16 cellular contexts compared by ENCODE assay signal in the genomic region with DNA sequence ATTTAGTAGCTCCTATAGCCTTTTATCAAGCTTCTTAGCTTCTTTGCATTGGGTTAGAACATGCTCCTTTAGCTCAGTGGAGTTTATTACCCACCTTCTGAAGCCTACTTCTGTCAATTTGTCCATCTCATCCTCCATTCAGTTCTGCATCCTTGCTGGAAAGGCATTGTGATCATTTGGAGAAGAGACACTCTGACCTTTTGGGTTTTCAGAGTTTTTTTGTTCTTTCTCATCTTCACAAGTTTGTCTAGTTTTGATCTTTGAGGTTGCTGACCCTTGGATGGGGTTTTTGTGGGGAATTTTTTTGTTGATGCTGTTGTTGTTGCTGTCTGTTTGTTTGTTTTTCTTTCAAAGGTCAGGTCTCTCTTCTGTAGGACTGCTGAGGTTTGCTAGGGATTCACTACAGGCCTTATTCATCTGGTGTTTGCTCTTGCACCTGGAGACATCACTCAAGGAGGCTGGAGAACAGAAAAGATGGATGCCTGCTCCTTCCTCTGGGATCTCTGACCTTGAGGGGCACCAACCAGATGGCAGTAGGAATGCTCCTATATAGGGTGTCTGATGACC. TPM values are rescaled to one million over a fixed set of nuclear protein-coding genes. Genes with fewer than 3 reads are reported as not detected.
DNase-seq lines count a peak whose midpoint lies in the region; ATAC-seq and TF ChIP-seq lines count a peak whose summit lies in the region.
"Had no signal": no experiment of that assay in that cellular context is flagged by ENCODE, and none has a peak within 500 bp of the region (broad histone marks: within the 10 kb centered on the region; RNA-seq: fewer than 3 reads in every experiment).

No MANE protein-coding gene starts in this region.

- peak in 1 of 2 donors; percentile 6 for ATAC-seq in natural killer cell treated with Interleukin-12 subunit alpha and Interleukin-12 subunit beta and Interleukin-15 and Interleukin-18, amount 100 ng/mL, for 72 hours
- ATAC-seq in natural killer cell (no peak), memory B cell (ENCODE audit: low read depth) (no peak), HG03139 (IDR thresholded peaks at IDR 0.05; ENCODE audit: unreplicated experiment) (no peak)
- ATAC-seq: HCT116 had no signal

- H3K9me2 ChIP-seq in PC-9 (ENCODE audit: insufficient read depth): no peaks in the 10 kb centered on the region

- DNase-seq in natural killer cell treated with Interleukin-12 subunit alpha and Interleukin-12 subunit beta and Interleukin-15 and Interleukin-18, amount 100 ng/mL, for 72 hours (ENCODE audit: low spot score): no peak
- no peak for DNase-seq in natural killer cell
- no peak for DNase-seq in memory B cell (ENCODE audit: low spot score in 2 of 2)
- DNase-seq in PC-9: no peak
- DNase-seq in endodermal cell: no peak
- DNase-seq: DMS53, NCI-H1417, NCI-H1930, NCI-H2171 treated with DMSO at 0.1 percent for 48 hours, NCI-H510A treated with DMSO at 0.1 percent for 48 hours, RPMI8226 had no signal

- H3K79me2 ChIP-seq in PC-9 (ENCODE audit: low read depth): no peaks in the 10 kb centered on the region

- peaks cover 82 to 86% of the 10 kb centered on the region in 2 donors for H3K4me1 Mint-ChIP-seq in natural killer cell treated with Interleukin-12 subunit alpha and Interleukin-12 subunit beta and Interleukin-15 and Interleukin-18, amount 100 ng/mL, for 72 hours (ENCODE audit: low read depth in 2 of 2)
- H3K4me1 Mint-ChIP-seq in natural killer cell (peaks cover 25 to 37% of the 10 kb centered on the region in 2 donors), IgD-negative memory B cell (peaks cover 55 to 75% (median 73%) of the 10 kb centered on the region in 3 donors), memory B cell (peaks cover 63% of the 10 kb centered on the region), endodermal cell (no peaks in the 10 kb centered on the region)

- peak overlapping the region; percentile 91 for H3K4me3 Mint-ChIP-seq in natural killer cell treated with Interleukin-12 subunit alpha and Interleukin-12 subunit beta and Interleukin-15 and Interleukin-18, amount 100 ng/mL, for 72 hours
- no peak overlapping the region for H3K4me3 Mint-ChIP-seq in natural killer cell
- peak overlapping the region in 3 of 4 donors; percentile 48 to 64 (median 58) for H3K4me3 Mint-ChIP-seq in IgD-negative memory B cell
- peak overlapping the region; percentile 9 for H3K4me3 Mint-ChIP-seq in memory B cell
- no peak overlapping the region for H3K4me3 Mint-ChIP-seq in endodermal cell

- no peak overlapping the region for H3K4me2 ChIP-seq in PC-9
- H3K4me2 ChIP-seq: KMS-11 had no signal

- CTCF ChIA-PET in PC-9 (lab: Charles Lee): no interaction called here

- peaks cover 92% of the 10 kb centered on the region for H3K36me3 Mint-ChIP-seq in natural killer cell treated with Interleukin-12 subunit alpha and Interleukin-12 subunit beta and Interleukin-15 and Interleukin-18, amount 100 ng/mL, for 72 hours
- H3K36me3 Mint-ChIP-seq in natural killer cell: peaks cover 28% of the 10 kb centered on the region
- peaks cover 34% of the 10 kb centered on the region for H3K36me3 Mint-ChIP-seq in IgD-negative memory B cell
- H3K36me3 Mint-ChIP-seq in memory B cell: peaks cover 62% of the 10 kb centered on the region
- no peaks in the 10 kb centered on the region for H3K36me3 Mint-ChIP-seq in endodermal cell (ENCODE audit: low read depth)

- no peak overlapping the region for H2AFZ ChIP-seq in PC-9

- no peaks in the 10 kb centered on the region for H3K9me3 ChIP-seq in PC-9 (ENCODE audit: insufficient read depth, low read depth)
- peaks cover 31% of the 10 kb centered on the region for H3K9me3 ChIP-seq in endodermal cell (ENCODE audit: control insufficient read depth, low read length)

- BruUV-seq in PC-9 (replicated peaks; lab: Mats Ljungman, UMichigan): no TSS peak

- H3K4me3 ChIP-seq in PC-9 (no peak overlapping the region), endodermal cell (ENCODE audit: low read length) (no peak overlapping the region)
- H3K4me3 ChIP-seq: SJSA1 had no signal

- no peaks in the 10 kb centered on the region for H3K4me1 ChIP-seq in PC-9 (replicated peaks; ENCODE audit: insufficient read depth)
- H3K4me1 ChIP-seq in endodermal cell (ENCODE audit: control insufficient read depth, insufficient read depth, low read length): no peaks in the 10 kb centered on the region
- H3K4me1 ChIP-seq: SJSA1 had no signal

- no peak overlapping the region for H3K9ac ChIP-seq in endodermal cell (ENCODE audit: extremely low read depth, low read length, poor library complexity, severe bottlenecking)
- H3K9ac ChIP-seq: KMS-11 had no signal

- H3K36me3 ChIP-seq in PC-9 (ENCODE audit: low read depth) (no peaks in the 10 kb centered on the region), endodermal cell (ENCODE audit: control insufficient read depth, insufficient read depth, low read length) (no peaks in the 10 kb centered on the region)
- H3K36me3 ChIP-seq: SJSA1 had no signal

- POLR2A ChIA-PET in PC-9 (lab: Charles Lee; ENCODE audit: unreplicated experiment): no interaction called here

- TF ChIP-seq CTCF in natural killer cell (IDR thresholded peaks at IDR 0.05): no peak
- TF ChIP-seq CTCF in PC-9 (conservative IDR thresholded peaks at IDR 0.05): no peak
- no peak for TF ChIP-seq CTCF in endodermal cell (conservative IDR thresholded peaks at IDR 0.05)

- H3K27me3 Mint-ChIP-seq in natural killer cell treated with Interleukin-12 subunit alpha and Interleukin-12 subunit beta and Interleukin-15 and Interleukin-18, amount 100 ng/mL, for 72 hours: no peaks in the 10 kb centered on the region
- H3K27me3 Mint-ChIP-seq in natural killer cell (ENCODE audit: low read depth in 2 of 2): no peaks in the 10 kb centered on the region
- no peaks in the 10 kb centered on the region for H3K27me3 Mint-ChIP-seq in IgD-negative memory B cell
- H3K27me3 Mint-ChIP-seq in memory B cell: no peaks in the 10 kb centered on the region
- H3K27me3 Mint-ChIP-seq in endodermal cell (ENCODE audit: insufficient read depth): peaks cover 7% of the 10 kb centered on the region

- H3K27me3 ChIP-seq in PC-9 (ENCODE audit: insufficient read depth, low read depth): no peaks in the 10 kb centered on the region
- no peaks in the 10 kb centered on the region for H3K27me3 ChIP-seq in endodermal cell (ENCODE audit: control insufficient read depth, insufficient read depth, low read length, poor library complexity, severe bottlenecking)
- H3K27me3 ChIP-seq: SJSA1 had no signal

- peaks cover 23% of the 10 kb centered on the region for H3K9me3 Mint-ChIP-seq in natural killer cell treated with Interleukin-12 subunit alpha and Interleukin-12 subunit beta and Interleukin-15 and Interleukin-18, amount 100 ng/mL, for 72 hours
- peaks cover 2 to 9% of the 10 kb centered on the region in 2 donors for H3K9me3 Mint-ChIP-seq in natural killer cell
- peaks cover 1 to 25% (median 20%) of the 10 kb centered on the region in 3 donors for H3K9me3 Mint-ChIP-seq in IgD-negative memory B cell
- H3K9me3 Mint-ChIP-seq in memory B cell: peaks cover 12% of the 10 kb centered on the region
- H3K9me3 Mint-ChIP-seq in endodermal cell: peaks cover 35% of the 10 kb centered on the region

- intact Hi-C loops in natural killer cell (cut with micrococcal nuclease): no loop called here
- intact Hi-C loops in PC-9 (cut with micrococcal nuclease; ENCODE audit: unreplicated experiment): no loop called here

- H3K27ac Mint-ChIP-seq in natural killer cell treated with Interleukin-12 subunit alpha and Interleukin-12 subunit beta and Interleukin-15 and Interleukin-18, amount 100 ng/mL, for 72 hours: peak overlapping the region; percentile 88 to 98
- H3K27ac Mint-ChIP-seq in natural killer cell: no peak overlapping the region
- peak overlapping the region; percentile 29 to 77 (median 57) for H3K27ac Mint-ChIP-seq in IgD-negative memory B cell
- peak overlapping the region; percentile 84 for H3K27ac Mint-ChIP-seq in memory B cell
- no peak overlapping the region for H3K27ac Mint-ChIP-seq in endodermal cell

- no peaks in the 10 kb centered on the region for H4K20me1 ChIP-seq in PC-9 (ENCODE audit: insufficient read depth)

- H3K27ac ChIP-seq in PC-9 (no peak overlapping the region), endodermal cell (ENCODE audit: low read depth, low read length) (no peak overlapping the region)
- H3K27ac ChIP-seq: KMS-11, SJSA1 had no signal

- H3F3A ChIP-seq in PC-9 (ENCODE audit: insufficient read depth, low read depth): no peaks in the 10 kb centered on the region

RNA-seq across cellular contexts. Expression of a gene that starts 13.9 kb away (rescaled TPM):
- 100 to 1,000 TPM; 346 to 459 TPM for total RNA-seq in natural killer cell treated with Interleukin-12 subunit alpha and Interleukin-12 subunit beta and Interleukin-15 and Interleukin-18, amount 100 ng/mL, for 72 hours
- total RNA-seq in natural killer cell (100 to 1,000 TPM in 1 of 3 donors, 10 to 100 TPM in 2; 68.9 to 121 (median 76.1) TPM), PC-9 (2021) (31.3 and 46.1 TPM in 2 replicates), endodermal cell (10 to 100 TPM; 22.4 to 33.2 TPM)
- 90.1 TPM for polyA plus RNA-seq in IgD-negative memory B cell
- polyA plus RNA-seq in endodermal cell (2013, experiment 1 of 2): 34.7 TPM
- polyA plus RNA-seq in endodermal cell (2013, experiment 2 of 2): 30.8 TPM

Comparison
In these comparisons a context has a peak if more than half of its experiments do, and no peak if none do; other contexts are left out.
1. H3K27ac Mint-ChIP-seq: peak in natural killer cell treated with Interleukin-12 subunit alpha and Interleukin-12 subunit beta and Interleukin-15 and Interleukin-18, amount 100 ng/mL, for 72 hours (2 of 2), IgD-negative memory B cell (3 of 3) and memory B cell (single experiment); none in natural killer cell (0 of 2) and endodermal cell (single experiment).
2. H3K4me3 Mint-ChIP-seq: peak in natural killer cell treated with Interleukin-12 subunit alpha and Interleukin-12 subunit beta and Interleukin-15 and Interleukin-18, amount 100 ng/mL, for 72 hours (single experiment), IgD-negative memory B cell (3 of 4) and memory B cell (single experiment); none in natural killer cell (single experiment) and endodermal cell (single experiment).